9 cellular contexts compared by ENCODE assay signal in the genomic region with DNA sequence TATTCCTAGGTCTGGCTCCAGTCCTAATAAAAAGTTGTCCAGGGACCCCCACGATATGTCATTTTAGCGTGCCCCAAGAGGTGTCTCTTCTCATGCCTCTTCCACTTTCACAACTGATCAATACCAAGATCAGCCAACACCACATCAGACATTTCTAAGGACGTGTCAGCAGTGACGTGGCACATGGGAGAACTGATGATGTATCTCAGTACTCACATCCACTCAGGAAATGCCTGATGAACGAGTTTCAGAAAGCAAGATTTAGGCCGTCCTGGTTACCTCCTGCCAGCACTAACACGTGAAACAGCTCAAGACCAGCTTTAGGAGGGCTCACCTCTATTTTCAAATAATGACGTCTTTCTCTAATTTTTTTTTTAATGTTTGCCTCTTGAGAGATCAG. TPM values are rescaled to one million over a fixed set of nuclear protein-coding genes. Genes with fewer than 3 reads are reported as not detected.
DNase-seq lines count a peak whose midpoint lies in the region; ATAC-seq lines count a peak whose summit lies in the region.
"Had no signal": no experiment of that assay in that cellular context is flagged by ENCODE, and none has a peak within 500 bp of the region (broad histone marks: within the 10 kb centered on the region; RNA-seq: fewer than 3 reads in every experiment).

No MANE protein-coding gene starts in this region.

- H3K36me3 Mint-ChIP-seq in activated T-cell treated with anti-CD3 and anti-CD28 coated beads, Interleukin-2, amount 50 U/mL, for 72 hours (ENCODE audit: insufficient read depth in 2 of 2), result peaks cover 3 to 5% of the 10 kb centered on the region in 2 donors
- peaks cover 0 to 27% (median 3%) of the 10 kb centered on the region in 5 donors for H3K36me3 Mint-ChIP-seq in naive thymus-derived CD4-positive, alpha-beta T cell

- peaks cover 18 to 38% of the 10 kb centered on the region in 2 donors for H3K4me1 ChIP-seq in naive thymus-derived CD4-positive, alpha-beta T cell (ENCODE audit: control insufficient read depth in 2 of 2, insufficient read depth in 2 of 2, low read length in 2 of 2)

- peak overlapping the region; percentile 1 for H3K4me3 ChIP-seq in naive thymus-derived CD4-positive, alpha-beta T cell (ENCODE audit: low read length)

- peak; percentile 88 to 90 for ATAC-seq in activated T-cell treated with anti-CD3 and anti-CD28 coated beads, Interleukin-2, amount 50 U/mL, for 72 hours (replicated peaks in 1 of 2)
- ATAC-seq in naive thymus-derived CD4-positive, alpha-beta T cell, result peak; percentile 88
- ATAC-seq in stimulated activated naive CD8-positive, alpha-beta T cell treated with anti-CD3 and anti-CD28 coated beads, Interleukin-15, amount 100 ng/mL, for 72 hours, result peak; percentile 96
- no peak for ATAC-seq in HG03521 (IDR thresholded peaks at IDR 0.05; ENCODE audit: unreplicated experiment)

- peaks cover 75% of the 10 kb centered on the region for H3K4me1 Mint-ChIP-seq in activated T-cell treated with anti-CD3 and anti-CD28 coated beads, Interleukin-2, amount 50 U/mL, for 72 hours (ENCODE audit: low read depth)
- H3K4me1 Mint-ChIP-seq in naive thymus-derived CD4-positive, alpha-beta T cell, result peaks cover 51 to 92% (median 82%) of the 10 kb centered on the region in 7 donors
- peaks cover 88% of the 10 kb centered on the region for H3K4me1 Mint-ChIP-seq in stimulated activated naive CD8-positive, alpha-beta T cell treated with anti-CD3 and anti-CD28 coated beads, Interleukin-15, amount 100 ng/mL, for 72 hours

- POLR2A ChIA-PET in naive thymus-derived CD4-positive, alpha-beta T cell (lab: Charles Lee), result interaction anchor here (1.2 to 6.1 kb wide), 3 partner anchors 9 to 19 kb away, joined by 5 to 53 read pairs (median 11); a partner anchor contains a TSS

- no peaks in the 10 kb centered on the region for H3K36me3 ChIP-seq in naive thymus-derived CD4-positive, alpha-beta T cell (ENCODE audit: control insufficient read depth in 2 of 3, insufficient read depth in 3 of 3, low read length in 3 of 3)

- intact Hi-C loops in naive thymus-derived CD4-positive, alpha-beta T cell (cut with micrococcal nuclease), result loop anchor here (1.0 kb wide), 4 partner anchors 10 to 333 kb away; no protein-coding TSS in a partner anchor

- no peaks in the 10 kb centered on the region for H3K9me3 Mint-ChIP-seq in activated T-cell treated with anti-CD3 and anti-CD28 coated beads, Interleukin-2, amount 50 U/mL, for 72 hours
- peaks cover 0 to 4% (median 0%) of the 10 kb centered on the region in 11 donors for H3K9me3 Mint-ChIP-seq in naive thymus-derived CD4-positive, alpha-beta T cell
- H3K9me3 Mint-ChIP-seq in stimulated activated naive CD8-positive, alpha-beta T cell treated with anti-CD3 and anti-CD28 coated beads, Interleukin-15, amount 100 ng/mL, for 72 hours, result no peaks in the 10 kb centered on the region

- no peaks in the 10 kb centered on the region for H3K27me3 Mint-ChIP-seq in activated T-cell treated with anti-CD3 and anti-CD28 coated beads, Interleukin-2, amount 50 U/mL, for 72 hours (ENCODE audit: low read depth)
- H3K27me3 Mint-ChIP-seq in naive thymus-derived CD4-positive, alpha-beta T cell, result no peaks in the 10 kb centered on the region
- no peaks in the 10 kb centered on the region for H3K27me3 Mint-ChIP-seq in stimulated activated naive CD8-positive, alpha-beta T cell treated with anti-CD3 and anti-CD28 coated beads, Interleukin-15, amount 100 ng/mL, for 72 hours

- peak overlapping the region; percentile 96 for H3K27ac Mint-ChIP-seq in activated T-cell treated with anti-CD3 and anti-CD28 coated beads, Interleukin-2, amount 50 U/mL, for 72 hours
- H3K27ac Mint-ChIP-seq in naive thymus-derived CD4-positive, alpha-beta T cell, result peak overlapping the region; percentile 84 to 97 (median 92)
- H3K27ac Mint-ChIP-seq in stimulated activated naive CD8-positive, alpha-beta T cell treated with anti-CD3 and anti-CD28 coated beads, Interleukin-15, amount 100 ng/mL, for 72 hours, result peak overlapping the region; percentile 97 to 98

- no peaks in the 10 kb centered on the region for H3K9me3 ChIP-seq in naive thymus-derived CD4-positive, alpha-beta T cell (ENCODE audit: control insufficient read depth in 2 of 3, low read length in 3 of 3)

- DNase-seq in activated gamma-delta T cell treated with anti-CD3 and anti-CD28 coated beads, Interleukin-2, amount 50 U/mL, for 16 hours (ENCODE audit: low read depth), result peak; percentile 14
- DNase-seq in activated gamma-delta T cell (lab: John Stamatoyannopoulos, UW), result no peak
- peak; percentile 79 to 87 for DNase-seq in activated T-cell treated with anti-CD3 and anti-CD28 coated beads, Interleukin-2, amount 50 U/mL, for 72 hours
- peak in 8 of 9 donors; percentile 49 to 87 (median 66) for DNase-seq in naive thymus-derived CD4-positive, alpha-beta T cell
- peak; percentile 71 to 84 for DNase-seq in stimulated activated naive CD8-positive, alpha-beta T cell treated with anti-CD3 and anti-CD28 coated beads, Interleukin-15, amount 100 ng/mL, for 72 hours
- DNase-seq in cerebellum (ENCODE audit: low spot score), result no peak
- no peak for DNase-seq in DMS53 (lab: John Stamatoyannopoulos, UW)
- DNase-seq: NCI-H2171 treated with DMSO at 0.1 percent for 48 hours had no signal

- H3K27ac ChIP-seq in naive thymus-derived CD4-positive, alpha-beta T cell (ENCODE audit: low read depth, low read length), result peak overlapping the region; percentile 73

- H3K4me3 Mint-ChIP-seq in activated T-cell treated with anti-CD3 and anti-CD28 coated beads, Interleukin-2, amount 50 U/mL, for 72 hours, result peak overlapping the region; percentile 78 to 96
- H3K4me3 Mint-ChIP-seq in naive thymus-derived CD4-positive, alpha-beta T cell, result peak overlapping the region; percentile 73 to 86 (median 78)
- H3K4me3 Mint-ChIP-seq in stimulated activated naive CD8-positive, alpha-beta T cell treated with anti-CD3 and anti-CD28 coated beads, Interleukin-15, amount 100 ng/mL, for 72 hours, result peak overlapping the region; percentile 78 to 83

- H3K27me3 ChIP-seq in naive thymus-derived CD4-positive, alpha-beta T cell (ENCODE audit: control insufficient read depth in 2 of 2, insufficient read depth in 2 of 2, low read length in 2 of 2), result no peaks in the 10 kb centered on the region

- CTCF ChIA-PET in naive thymus-derived CD4-positive, alpha-beta T cell (lab: Charles Lee), result interaction anchor here (0.9 to 1.6 kb wide), 2 partner anchors 20 to 333 kb away, joined by 4 to 8 read pairs; no protein-coding TSS in a partner anchor

RNA-seq across cellular contexts. Expression of a gene that starts 19.6 kb away (rescaled TPM):
- 10 to 100 TPM; 22.3 to 23.7 TPM for total RNA-seq in activated T-cell treated with anti-CD3 and anti-CD28 coated beads, Interleukin-2, amount 50 U/mL, for 72 hours
- total RNA-seq in naive thymus-derived CD4-positive, alpha-beta T cell, result 10 to 100 TPM; 22.9 to 44.8 (median 36.2) TPM
- polyA plus RNA-seq in naive thymus-derived CD4-positive, alpha-beta T cell, result 10 to 100 TPM; 18.6 to 23.8 TPM
- total RNA-seq in cerebellum, result 78.3 TPM

Comparison
In these comparisons a context has a peak if more than half of its experiments do, and no peak if none do; other contexts are left out.
1. DNase-seq: peak in activated gamma-delta T cell treated with anti-CD3 and anti-CD28 coated beads, Interleukin-2, amount 50 U/mL, for 16 hours (single experiment), activated T-cell treated with anti-CD3 and anti-CD28 coated beads, Interleukin-2, amount 50 U/mL, for 72 hours (2 of 2), naive thymus-derived CD4-positive, alpha-beta T cell (8 of 9) and stimulated activated naive CD8-positive, alpha-beta T cell treated with anti-CD3 and anti-CD28 coated beads, Interleukin-15, amount 100 ng/mL, for 72 hours (2 of 2); none in activated gamma-delta T cell (single experiment), cerebellum (single experiment) and DMS53 (single experiment).
2. Peak in every context shown above with its lines, with median percentiles within 50 percentile points of each other: H3K27ac Mint-ChIP-seq and H3K4me3 Mint-ChIP-seq.